1 cellular context compared by ENCODE assay signal in the genomic region with DNA sequence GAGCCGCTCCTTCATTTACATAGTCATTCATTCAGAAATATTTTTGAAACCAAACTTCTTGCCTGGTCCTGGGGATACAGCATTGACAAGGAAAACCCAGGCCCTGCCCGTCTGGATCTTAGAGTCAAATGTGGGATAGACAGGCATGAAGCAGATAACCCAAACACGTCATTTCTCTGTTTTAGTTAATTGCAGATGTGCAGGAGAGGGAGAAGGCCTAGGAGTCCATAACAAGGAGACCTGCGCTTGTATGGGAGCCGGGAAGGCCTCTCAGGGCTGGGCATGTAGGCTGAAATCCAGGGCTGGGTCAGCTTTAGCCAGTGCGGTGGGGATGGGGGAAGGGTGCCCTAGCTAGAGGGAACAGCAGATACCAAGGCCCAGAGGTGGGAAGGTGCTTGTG.
TF ChIP-seq lines count a peak whose summit lies in the region.

No MANE protein-coding gene starts in this region.

TF ChIP-seq in K562, 482 proteins besides CTCF, POLR2A, EP300 and RAD21:
- TF ChIP-seq, protein P1, sequence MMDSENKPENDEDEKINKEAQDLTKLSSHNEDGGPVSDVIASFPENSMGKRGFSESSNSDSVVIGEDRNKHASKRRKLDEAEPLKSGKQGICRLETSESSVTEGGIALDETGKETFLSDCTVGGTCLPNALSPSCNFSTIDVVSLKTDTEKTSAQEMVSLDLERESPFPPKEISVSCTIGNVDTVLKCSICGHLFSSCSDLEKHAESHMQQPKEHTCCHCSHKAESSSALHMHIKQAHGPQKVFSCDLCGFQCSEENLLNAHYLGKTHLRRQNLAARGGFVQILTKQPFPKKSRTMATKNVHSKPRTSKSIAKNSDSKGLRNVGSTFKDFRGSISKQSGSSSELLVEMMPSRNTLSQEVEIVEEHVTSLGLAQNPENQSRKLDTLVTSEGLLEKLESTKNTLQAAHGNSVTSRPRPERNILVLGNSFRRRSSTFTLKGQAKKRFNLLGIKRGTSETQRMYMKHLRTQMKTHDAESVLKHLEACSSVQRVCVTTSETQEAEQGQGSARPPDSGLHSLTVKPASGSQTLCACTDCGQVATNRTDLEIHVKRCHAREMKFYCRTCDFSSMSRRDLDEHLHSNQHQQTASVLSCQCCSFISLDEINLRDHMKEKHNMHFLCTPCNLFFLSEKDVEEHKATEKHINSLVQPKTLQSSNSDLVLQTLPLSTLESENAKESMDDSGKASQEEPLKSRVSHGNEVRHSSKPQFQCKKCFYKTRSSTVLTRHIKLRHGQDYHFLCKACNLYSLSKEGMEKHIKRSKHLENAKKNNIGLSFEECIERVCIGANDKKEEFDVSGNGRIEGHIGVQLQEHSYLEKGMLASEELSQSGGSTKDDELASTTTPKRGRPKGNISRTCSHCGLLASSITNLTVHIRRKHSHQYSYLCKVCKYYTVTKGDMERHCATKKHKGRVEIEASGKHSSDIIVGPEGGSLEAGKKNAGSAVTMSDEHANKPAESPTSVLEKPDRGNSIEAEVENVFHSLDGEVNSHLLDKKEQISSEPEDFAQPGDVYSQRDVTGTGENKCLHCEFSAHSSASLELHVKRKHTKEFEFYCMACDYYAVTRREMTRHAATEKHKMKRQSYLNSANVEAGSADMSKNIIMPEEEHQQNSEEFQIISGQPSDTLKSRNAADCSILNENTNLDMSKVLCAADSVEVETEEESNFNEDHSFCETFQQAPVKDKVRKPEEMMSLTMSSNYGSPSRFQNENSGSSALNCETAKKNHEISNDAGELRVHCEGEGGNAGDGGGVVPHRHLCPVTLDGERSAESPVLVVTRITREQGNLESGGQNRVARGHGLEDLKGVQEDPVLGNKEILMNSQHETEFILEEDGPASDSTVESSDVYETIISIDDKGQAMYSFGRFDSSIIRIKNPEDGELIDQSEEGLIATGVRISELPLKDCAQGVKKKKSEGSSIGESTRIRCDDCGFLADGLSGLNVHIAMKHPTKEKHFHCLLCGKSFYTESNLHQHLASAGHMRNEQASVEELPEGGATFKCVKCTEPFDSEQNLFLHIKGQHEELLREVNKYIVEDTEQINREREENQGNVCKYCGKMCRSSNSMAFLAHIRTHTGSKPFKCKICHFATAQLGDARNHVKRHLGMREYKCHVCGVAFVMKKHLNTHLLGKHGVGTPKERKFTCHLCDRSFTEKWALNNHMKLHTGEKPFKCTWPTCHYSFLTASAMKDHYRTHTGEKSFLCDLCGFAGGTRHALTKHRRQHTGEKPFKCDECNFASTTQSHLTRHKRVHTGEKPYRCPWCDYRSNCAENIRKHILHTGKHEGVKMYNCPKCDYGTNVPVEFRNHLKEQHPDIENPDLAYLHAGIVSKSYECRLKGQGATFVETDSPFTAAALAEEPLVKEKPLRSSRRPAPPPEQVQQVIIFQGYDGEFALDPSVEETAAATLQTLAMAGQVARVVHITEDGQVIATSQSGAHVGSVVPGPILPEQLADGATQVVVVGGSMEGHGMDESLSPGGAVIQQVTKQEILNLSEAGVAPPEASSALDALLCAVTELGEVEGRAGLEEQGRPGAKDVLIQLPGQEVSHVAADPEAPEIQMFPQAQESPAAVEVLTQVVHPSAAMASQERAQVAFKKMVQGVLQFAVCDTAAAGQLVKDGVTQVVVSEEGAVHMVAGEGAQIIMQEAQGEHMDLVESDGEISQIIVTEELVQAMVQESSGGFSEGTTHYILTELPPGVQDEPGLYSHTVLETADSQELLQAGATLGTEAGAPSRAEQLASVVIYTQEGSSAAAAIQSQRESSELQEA (IDR thresholded peaks at IDR 0.05; ENCODE audit: low read depth): no peak
- TF ChIP-seq ZNF311 (CRISPR knock-in tag; IDR thresholded peaks at IDR 0.05) (no peak), GTF2A2 (tag; IDR thresholded peaks at IDR 0.05) (no peak), DACH1 (IDR thresholded peaks at IDR 0.05; ENCODE audit: partially characterized antibody) (no peak), LARP7 (IDR thresholded peaks at IDR 0.05) (no peak), BCL6 (CRISPR knock-in tag; IDR thresholded peaks at IDR 0.05) (no peak), RB1 (IDR thresholded peaks at IDR 0.05; ENCODE audit: low read depth) (no peak), PHF20 (IDR thresholded peaks at IDR 0.05; ENCODE audit: partially characterized antibody) (no peak), SREBF2 (CRISPR knock-in tag; IDR thresholded peaks at IDR 0.05) (no peak), MBD2 (IDR thresholded peaks at IDR 0.05; ENCODE audit: borderline replicate concordance, low read depth) (no peak), HDAC2 (IDR thresholded peaks at IDR 0.05) (no peak), ZNF398 (CRISPR knock-in tag; IDR thresholded peaks at IDR 0.05) (no peak)
- TF ChIP-seq, protein P2, sequence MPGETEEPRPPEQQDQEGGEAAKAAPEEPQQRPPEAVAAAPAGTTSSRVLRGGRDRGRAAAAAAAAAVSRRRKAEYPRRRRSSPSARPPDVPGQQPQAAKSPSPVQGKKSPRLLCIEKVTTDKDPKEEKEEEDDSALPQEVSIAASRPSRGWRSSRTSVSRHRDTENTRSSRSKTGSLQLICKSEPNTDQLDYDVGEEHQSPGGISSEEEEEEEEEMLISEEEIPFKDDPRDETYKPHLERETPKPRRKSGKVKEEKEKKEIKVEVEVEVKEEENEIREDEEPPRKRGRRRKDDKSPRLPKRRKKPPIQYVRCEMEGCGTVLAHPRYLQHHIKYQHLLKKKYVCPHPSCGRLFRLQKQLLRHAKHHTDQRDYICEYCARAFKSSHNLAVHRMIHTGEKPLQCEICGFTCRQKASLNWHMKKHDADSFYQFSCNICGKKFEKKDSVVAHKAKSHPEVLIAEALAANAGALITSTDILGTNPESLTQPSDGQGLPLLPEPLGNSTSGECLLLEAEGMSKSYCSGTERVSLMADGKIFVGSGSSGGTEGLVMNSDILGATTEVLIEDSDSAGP (CRISPR knock-in tag; IDR thresholded peaks at IDR 0.05): no peak
- TF ChIP-seq, protein P3, sequence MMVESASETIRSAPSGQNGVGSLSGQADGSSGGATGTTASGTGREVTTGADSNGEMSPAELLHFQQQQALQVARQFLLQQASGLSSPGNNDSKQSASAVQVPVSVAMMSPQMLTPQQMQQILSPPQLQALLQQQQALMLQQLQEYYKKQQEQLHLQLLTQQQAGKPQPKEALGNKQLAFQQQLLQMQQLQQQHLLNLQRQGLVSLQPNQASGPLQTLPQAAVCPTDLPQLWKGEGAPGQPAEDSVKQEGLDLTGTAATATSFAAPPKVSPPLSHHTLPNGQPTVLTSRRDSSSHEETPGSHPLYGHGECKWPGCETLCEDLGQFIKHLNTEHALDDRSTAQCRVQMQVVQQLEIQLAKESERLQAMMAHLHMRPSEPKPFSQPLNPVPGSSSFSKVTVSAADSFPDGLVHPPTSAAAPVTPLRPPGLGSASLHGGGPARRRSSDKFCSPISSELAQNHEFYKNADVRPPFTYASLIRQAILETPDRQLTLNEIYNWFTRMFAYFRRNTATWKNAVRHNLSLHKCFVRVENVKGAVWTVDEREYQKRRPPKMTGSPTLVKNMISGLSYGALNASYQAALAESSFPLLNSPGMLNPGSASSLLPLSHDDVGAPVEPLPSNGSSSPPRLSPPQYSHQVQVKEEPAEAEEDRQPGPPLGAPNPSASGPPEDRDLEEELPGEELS (CRISPR knock-in tag; IDR thresholded peaks at IDR 0.05; ENCODE audit: borderline replicate concordance): no peak
- TF ChIP-seq, protein P4, sequence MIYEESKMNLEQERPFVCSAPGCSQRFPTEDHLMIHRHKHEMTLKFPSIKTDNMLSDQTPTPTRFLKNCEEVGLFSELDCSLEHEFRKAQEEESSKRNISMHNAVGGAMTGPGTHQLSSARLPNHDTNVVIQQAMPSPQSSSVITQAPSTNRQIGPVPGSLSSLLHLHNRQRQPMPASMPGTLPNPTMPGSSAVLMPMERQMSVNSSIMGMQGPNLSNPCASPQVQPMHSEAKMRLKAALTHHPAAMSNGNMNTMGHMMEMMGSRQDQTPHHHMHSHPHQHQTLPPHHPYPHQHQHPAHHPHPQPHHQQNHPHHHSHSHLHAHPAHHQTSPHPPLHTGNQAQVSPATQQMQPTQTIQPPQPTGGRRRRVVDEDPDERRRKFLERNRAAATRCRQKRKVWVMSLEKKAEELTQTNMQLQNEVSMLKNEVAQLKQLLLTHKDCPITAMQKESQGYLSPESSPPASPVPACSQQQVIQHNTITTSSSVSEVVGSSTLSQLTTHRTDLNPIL (CRISPR knock-in tag; IDR thresholded peaks at IDR 0.05): no peak
TF ChIP-seq in K562: peak in this region for 0.
